ENCODE assay signal across 26 cellular contexts in the genomic region with DNA sequence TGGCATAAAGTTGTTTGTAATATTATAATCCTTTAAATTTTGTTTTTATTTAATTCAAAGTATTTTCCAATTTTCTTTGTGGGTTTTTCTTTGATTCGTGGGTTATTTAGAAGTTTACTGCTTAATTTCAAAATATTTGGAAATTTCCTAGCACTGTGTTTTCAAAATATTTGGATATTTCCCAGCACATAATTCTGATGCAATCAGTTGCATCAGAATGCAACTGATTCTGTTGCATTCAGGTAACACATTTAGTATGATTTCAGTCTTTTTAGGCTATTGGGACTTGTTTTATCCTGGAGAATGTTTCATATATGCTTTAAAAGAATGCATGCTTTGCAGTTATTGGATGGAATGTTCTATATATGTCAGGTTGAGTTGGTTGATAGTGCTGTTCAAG. TPM values are rescaled to one million over a fixed set of nuclear protein-coding genes. Genes with fewer than 3 reads are reported as not detected.
A peak's percentile ranks its signal among the peaks of the same experiment; 100 is the strongest.
DNase-seq lines count a peak whose midpoint lies in the region; ATAC-seq, FAIRE-seq and TF ChIP-seq lines count a peak whose summit lies in the region.
"Had no signal": no experiment of that assay in that cellular context is flagged by ENCODE, and none has a peak within 500 bp of the region (broad histone marks: within the 10 kb centered on the region; RNA-seq: fewer than 3 reads in every experiment).

No MANE protein-coding gene starts in this region.

- in situ Hi-C loops in GM23248 (cut with MboI): no loop called here

- TF ChIP-seq RAD21 in HCT116 (IDR thresholded peaks at IDR 0.05; ENCODE audit: low read depth): no peak

- H2AFZ ChIP-seq in GM23248 (0 out of 2 replicates have a peak overlapping the region, but pooled peaks have one; percentile 40), HCT116 (ENCODE audit: low read depth, low read length, poor library complexity, severe bottlenecking) (no peak overlapping the region)

- RAD21 ChIA-PET in HCT116 (lab: Charles Lee; ENCODE audit: low non-redundant PET in 1 of 2, low total read pairs in 2 of 2, uncharacterized antibody in 2 of 2, unreplicated experiment in 2 of 2): no interaction called here

- BruUV-seq in HCT116 (replicated peaks; lab: Mats Ljungman, UMichigan): no TSS peak

- H3K9me2 ChIP-seq in GM23248 (ENCODE audit: insufficient read depth) (no peaks in the 10 kb centered on the region), HCT116 (ENCODE audit: insufficient read depth) (0 out of 2 replicates have a peak, but pooled peaks cover 6% of the 10 kb centered on the region)

- 0 to 4% methylated on average over 1 of the region's 1 CpG for WGBS in GM23248 (ENCODE audit: low coverage in 1 of 2, low lambda C conversion rate in 2 of 2, missing lambda C conversion rate in 2 of 2), 2 experiments

- H3F3A ChIP-seq in GM23248 (ENCODE audit: insufficient read depth): no peaks in the 10 kb centered on the region

- no peak for TF ChIP-seq POLR2A in HCT116 (IDR thresholded peaks at IDR 0.05; ENCODE audit: borderline replicate concordance, extremely low read depth, insufficient read depth, insufficient read length)

- H3K27ac ChIP-seq in GM23248: no peak overlapping the region
- H3K27ac ChIP-seq in HCT116 (ENCODE audit: low read depth, low read length): no peak overlapping the region
- H3K27ac ChIP-seq: A549; BLaER1 treated with 17β-estradiol and CSF1 and Interleukin-3, amounts not matched to agents 10 nM and 100 nM had no signal

- intact Hi-C loops in HCT116 (cut with micrococcal nuclease): no loop called here

- peak; percentile 14 for FAIRE-seq in colon (lab: Jason Lieb, UNC)
- FAIRE-seq: A549, D721Med, GM12878, GM19239, H1 had no signal

- no peak overlapping the region for H3K4me2 ChIP-seq in GM23248 (ENCODE audit: unreplicated experiment)
- no peak overlapping the region for H3K4me2 ChIP-seq in HCT116 (ENCODE audit: low read length)
- H3K4me2 ChIP-seq: A549; BLaER1 treated with 17β-estradiol and CSF1 and Interleukin-3, amounts not matched to agents 10 nM and 100 nM had no signal

- H3K9ac ChIP-seq in GM23248 (no peak overlapping the region), HCT116 (ENCODE audit: low read length) (no peak overlapping the region)
- H3K9ac ChIP-seq: BLaER1 treated with 17β-estradiol and CSF1 and Interleukin-3, amounts not matched to agents 10 nM and 100 nM had no signal

- POLR2A ChIA-PET in HCT116 (lab: Charles Lee): no interaction called here

- DNase-seq in GM23248 (no peak), HCT116 (ENCODE audit: low read depth, low spot score) (no peak), fibroblast of villous mesenchyme (ENCODE audit: low read depth) (peak; percentile 31), NCI-H1436 (lab: John Stamatoyannopoulos, UW) (no peak), NCI-H1417 treated with DMSO at 0.1 percent for 48 hours (lab: John Stamatoyannopoulos, UW) (no peak), inferior parietal cortex (ENCODE audit: extremely low spot score) (no peak)
- DNase-seq: 8988T; ACHN; AML-193; BE2C; CD4-positive, alpha-beta T cell; CD8-positive, alpha-beta memory T cell; DMS 273 treated with DMSO at 0.1 percent for 48 hours; DMS79; EL; GDM1; H9; HFFc6 had no signal

- H3K36me3 ChIP-seq in GM23248 (ENCODE audit: low read depth): no peaks in the 10 kb centered on the region
- H3K36me3 ChIP-seq in HCT116 (ENCODE audit: control insufficient read depth in 1 of 2, insufficient read depth in 2 of 2, low read length in 2 of 2): no peaks in the 10 kb centered on the region
- H3K36me3 ChIP-seq: BE2C; BLaER1 treated with 17β-estradiol and CSF1 and Interleukin-3, amounts not matched to agents 10 nM and 100 nM had no signal

- H3K9me3 ChIP-seq in GM23248 (ENCODE audit: low read depth) (no peaks in the 10 kb centered on the region), HCT116 (ENCODE audit: control insufficient read depth in 1 of 2, insufficient read depth in 1 of 2, low read depth in 1 of 2, low read length in 2 of 2) (no peaks in the 10 kb centered on the region)
- H3K9me3 ChIP-seq: A549, BE2C had no signal

- CTCF ChIA-PET in HCT116 (lab: Charles Lee): no interaction called here

- H4K20me1 ChIP-seq in GM23248 (ENCODE audit: insufficient read depth) (no peaks in the 10 kb centered on the region), HCT116 (ENCODE audit: insufficient read depth) (no peaks in the 10 kb centered on the region)
- H4K20me1 ChIP-seq: BLaER1 treated with 17β-estradiol and CSF1 and Interleukin-3, amounts not matched to agents 10 nM and 100 nM had no signal

- no peaks in the 10 kb centered on the region for H3K27me3 ChIP-seq in GM23248 (replicated peaks; ENCODE audit: insufficient read depth)
- H3K27me3 ChIP-seq in HCT116 (ENCODE audit: insufficient read depth, low read length): no peaks in the 10 kb centered on the region
- H3K27me3 ChIP-seq: BE2C; BLaER1 treated with 17β-estradiol and CSF1 and Interleukin-3, amounts not matched to agents 10 nM and 100 nM had no signal

- no peak for TF ChIP-seq CTCF in HCT116 (IDR thresholded peaks at IDR 0.05 in 2 of 3, conservative IDR thresholded peaks at IDR 0.05 in 1 of 3; ENCODE audit: borderline replicate concordance in 1 of 3, insufficient read depth in 1 of 3, low read depth in 2 of 3, low read length in 2 of 3)
- TF ChIP-seq CTCF in fibroblast of villous mesenchyme (IDR thresholded peaks at IDR 0.05; ENCODE audit: insufficient read depth, low read depth, low read length): no peak

- ATAC-seq in HCT116: no peak
- ATAC-seq: A549, GM12878 had no signal

- H3K4me1 ChIP-seq in GM23248 (ENCODE audit: insufficient read depth): no peaks in the 10 kb centered on the region
- H3K4me1 ChIP-seq in HCT116 (ENCODE audit: control insufficient read depth in 1 of 2, insufficient read depth in 2 of 2, low read length in 2 of 2): no peaks in the 10 kb centered on the region
- H3K4me1 ChIP-seq: A549; BE2C; BLaER1 treated with 17β-estradiol and CSF1 and Interleukin-3, amounts not matched to agents 10 nM and 100 nM had no signal

- no peak overlapping the region for H3K4me3 ChIP-seq in GM23248
- H3K4me3 ChIP-seq in HCT116 (replicated peaks in 1 of 2; ENCODE audit: low read depth in 1 of 2, low read length in 2 of 2): no peak overlapping the region
- no peak overlapping the region for H3K4me3 ChIP-seq in fibroblast of villous mesenchyme (ENCODE audit: low read depth, low read length)
- H3K4me3 ChIP-seq: A549; BLaER1 treated with 17β-estradiol and CSF1 and Interleukin-3, amounts not matched to agents 10 nM and 100 nM; GM12878 had no signal

- no peaks in the 10 kb centered on the region for H3K79me2 ChIP-seq in GM23248 (ENCODE audit: insufficient read depth)
- H3K79me2 ChIP-seq in HCT116 (ENCODE audit: insufficient read depth, low read length): no peaks in the 10 kb centered on the region

TF ChIP-seq in HCT116, 20 proteins besides CTCF, POLR2A, EP300 and RAD21 (continues in another document):
- no peak for TF ChIP-seq ELF1 (IDR thresholded peaks at IDR 0.05; ENCODE audit: borderline replicate concordance, low read depth)
- peak; percentile 96 for TF ChIP-seq CEBPB (IDR thresholded peaks at IDR 0.05; ENCODE audit: low read depth)
- TF ChIP-seq EGR1 (IDR thresholded peaks at IDR 0.05; ENCODE audit: low read depth): no peak
- TF ChIP-seq CBX3 (IDR thresholded peaks at IDR 0.05; ENCODE audit: low read depth): no peak
- no peak for TF ChIP-seq EZH2 (IDR thresholded peaks at IDR 0.05)
- TF ChIP-seq FOSL1 (IDR thresholded peaks at IDR 0.05; ENCODE audit: low read depth): no peak
- TF ChIP-seq, protein P1, sequence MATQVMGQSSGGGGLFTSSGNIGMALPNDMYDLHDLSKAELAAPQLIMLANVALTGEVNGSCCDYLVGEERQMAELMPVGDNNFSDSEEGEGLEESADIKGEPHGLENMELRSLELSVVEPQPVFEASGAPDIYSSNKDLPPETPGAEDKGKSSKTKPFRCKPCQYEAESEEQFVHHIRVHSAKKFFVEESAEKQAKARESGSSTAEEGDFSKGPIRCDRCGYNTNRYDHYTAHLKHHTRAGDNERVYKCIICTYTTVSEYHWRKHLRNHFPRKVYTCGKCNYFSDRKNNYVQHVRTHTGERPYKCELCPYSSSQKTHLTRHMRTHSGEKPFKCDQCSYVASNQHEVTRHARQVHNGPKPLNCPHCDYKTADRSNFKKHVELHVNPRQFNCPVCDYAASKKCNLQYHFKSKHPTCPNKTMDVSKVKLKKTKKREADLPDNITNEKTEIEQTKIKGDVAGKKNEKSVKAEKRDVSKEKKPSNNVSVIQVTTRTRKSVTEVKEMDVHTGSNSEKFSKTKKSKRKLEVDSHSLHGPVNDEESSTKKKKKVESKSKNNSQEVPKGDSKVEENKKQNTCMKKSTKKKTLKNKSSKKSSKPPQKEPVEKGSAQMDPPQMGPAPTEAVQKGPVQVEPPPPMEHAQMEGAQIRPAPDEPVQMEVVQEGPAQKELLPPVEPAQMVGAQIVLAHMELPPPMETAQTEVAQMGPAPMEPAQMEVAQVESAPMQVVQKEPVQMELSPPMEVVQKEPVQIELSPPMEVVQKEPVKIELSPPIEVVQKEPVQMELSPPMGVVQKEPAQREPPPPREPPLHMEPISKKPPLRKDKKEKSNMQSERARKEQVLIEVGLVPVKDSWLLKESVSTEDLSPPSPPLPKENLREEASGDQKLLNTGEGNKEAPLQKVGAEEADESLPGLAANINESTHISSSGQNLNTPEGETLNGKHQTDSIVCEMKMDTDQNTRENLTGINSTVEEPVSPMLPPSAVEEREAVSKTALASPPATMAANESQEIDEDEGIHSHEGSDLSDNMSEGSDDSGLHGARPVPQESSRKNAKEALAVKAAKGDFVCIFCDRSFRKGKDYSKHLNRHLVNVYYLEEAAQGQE (IDR thresholded peaks at IDR 0.05; ENCODE audit: low read depth): no peak
- TF ChIP-seq YY1 (IDR thresholded peaks at IDR 0.05; ENCODE audit: extremely low read depth, insufficient replicate concordance, low read depth, low read length): no peak
- no peak for TF ChIP-seq JUND (IDR thresholded peaks at IDR 0.05)
- no peak for TF ChIP-seq EZH2phosphoT487 (IDR thresholded peaks at IDR 0.05; ENCODE audit: borderline replicate concordance)
- no peak for TF ChIP-seq SRF (IDR thresholded peaks at IDR 0.05; ENCODE audit: low read depth)
- peak; percentile 28; the same call in 1 of the 2 replicates for TF ChIP-seq SP1 (IDR thresholded peaks at IDR 0.05; ENCODE audit: low read depth)

RNA-seq across cellular contexts. Expression of a gene that starts 18.2 kb away (rescaled TPM):
- not detected in 2 replicates for total RNA-seq in GM23248 (2014; rRNA removed; shearing (Covaris generic))
- not detected in 2 replicates for polyA plus RNA-seq in GM23248 (2016; fragmentation: Nextera tagmentation; extraction: Ambion mirVana)
- not detected for total RNA-seq in HCT116 (2021; ENCODE audit: unreplicated experiment)
- not detected in 2 replicates for polyA plus RNA-seq in HCT116 (2012)
- total RNA-seq in fibroblast of villous mesenchyme: not detected in 2 replicates
- total RNA-seq: CD4-positive, alpha-beta T cell; CD8-positive, alpha-beta memory T cell; GM12878; H1; H9; HFFc6 had no signal
- polyA plus RNA-seq: A549; CD14-positive monocyte; CD8-positive, alpha-beta memory T cell; GM12878; H1 had no signal

RNA-seq across cellular contexts. Expression of a gene that starts 42.2 kb away (rescaled TPM):
- not detected in 2 replicates for total RNA-seq in GM23248 (2014; rRNA removed; shearing (Covaris generic))
- polyA plus RNA-seq in GM23248 (2016; fragmentation: Nextera tagmentation; extraction: Ambion mirVana): not detected in 2 replicates
- total RNA-seq in HCT116 (2021; ENCODE audit: unreplicated experiment) (not detected), fibroblast of villous mesenchyme (not detected in 2 replicates)
- polyA plus RNA-seq in HCT116 (2012): not detected in 2 replicates
- total RNA-seq: CD4-positive, alpha-beta T cell; CD8-positive, alpha-beta memory T cell; GM12878; H1; H9; HFFc6 had no signal
- polyA plus RNA-seq: A549; CD14-positive monocyte; CD8-positive, alpha-beta memory T cell; GM12878; H1 had no signal

RNA-seq across cellular contexts. Expression of a gene that starts 56.8 kb away (rescaled TPM):
- total RNA-seq in GM23248 (2014; rRNA removed; shearing (Covaris generic)): not detected in 2 replicates
- polyA plus RNA-seq in GM23248 (2016; fragmentation: Nextera tagmentation; extraction: Ambion mirVana): not detected in 2 replicates
- total RNA-seq in HCT116 (2021; ENCODE audit: unreplicated experiment): not detected
- not detected in 2 replicates for polyA plus RNA-seq in HCT116 (2012)
- not detected in 2 replicates for total RNA-seq in fibroblast of villous mesenchyme
- total RNA-seq: CD4-positive, alpha-beta T cell; CD8-positive, alpha-beta memory T cell; GM12878; H1; H9; HFFc6 had no signal
- polyA plus RNA-seq: A549; CD14-positive monocyte; CD8-positive, alpha-beta memory T cell; GM12878; H1 had no signal
